18 cellular contexts compared by ENCODE assay signal in the genomic region with DNA sequence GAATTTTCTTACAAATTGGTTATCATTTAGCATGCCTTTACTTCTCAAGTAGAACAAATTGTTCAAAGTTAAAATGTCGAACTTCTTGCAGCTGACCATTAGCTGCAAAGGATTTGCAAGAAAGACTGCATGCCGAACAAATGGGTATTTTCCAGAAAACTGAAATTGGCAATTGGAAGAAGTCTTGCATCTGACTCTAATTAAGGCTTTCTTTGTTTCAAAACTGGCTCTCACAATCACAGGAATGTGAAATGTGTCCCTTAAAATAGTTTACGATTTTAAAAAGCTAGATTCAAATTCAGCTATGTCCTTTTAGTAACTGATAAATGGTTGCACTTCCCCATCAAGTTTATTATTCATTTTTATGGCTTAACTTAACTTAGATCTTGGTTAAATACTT.
"Had no signal": no experiment of that assay in that cellular context is flagged by ENCODE, and none has a peak within 500 bp of the region (broad histone marks: within the 10 kb centered on the region; RNA-seq: fewer than 3 reads in every experiment).

No MANE protein-coding gene starts in this region.

- H3K4me3 Mint-ChIP-seq: activated B cell treated with CpG ODN at 0.5 μM for 24 hours; activated CD4-positive, alpha-beta memory T cell treated with anti-CD3 and anti-CD28 coated beads for 36 hours; activated naive CD8-positive, alpha-beta T cell; natural killer cell; stimulated activated naive CD8-positive, alpha-beta T cell treated with anti-CD3 and anti-CD28 coated beads, Interleukin-15, amount 100 ng/mL, for 72 hours; type B pancreatic cell had no signal

- H3K36me3 Mint-ChIP-seq: activated CD4-positive, alpha-beta memory T cell treated with anti-CD3 and anti-CD28 coated beads for 36 hours; activated naive CD8-positive, alpha-beta T cell; natural killer cell; type B pancreatic cell had no signal

- H3K27me3 Mint-ChIP-seq: activated B cell treated with CpG ODN at 0.5 μM for 24 hours; activated CD4-positive, alpha-beta memory T cell treated with anti-CD3 and anti-CD28 coated beads for 36 hours; stimulated activated naive CD8-positive, alpha-beta T cell treated with anti-CD3 and anti-CD28 coated beads, Interleukin-15, amount 100 ng/mL, for 72 hours; type B pancreatic cell had no signal

- H3K4me1 ChIP-seq: lower lobe of right lung, pancreas, right lobe of liver had no signal

- H3K9me3 Mint-ChIP-seq: activated B cell treated with CpG ODN at 0.5 μM for 24 hours; activated CD4-positive, alpha-beta memory T cell treated with anti-CD3 and anti-CD28 coated beads for 36 hours; stimulated activated naive CD8-positive, alpha-beta T cell treated with anti-CD3 and anti-CD28 coated beads, Interleukin-15, amount 100 ng/mL, for 72 hours; type B pancreatic cell had no signal

- H3K4me1 Mint-ChIP-seq: activated B cell treated with CpG ODN at 0.5 μM for 24 hours; natural killer cell; stimulated activated naive CD8-positive, alpha-beta T cell treated with anti-CD3 and anti-CD28 coated beads, Interleukin-15, amount 100 ng/mL, for 72 hours had no signal

- H3K9me3 ChIP-seq: lower lobe of right lung, pancreas, right lobe of liver had no signal

- ATAC-seq: lower lobe of right lung; natural killer cell; pancreas; right lobe of liver; stimulated activated naive CD8-positive, alpha-beta T cell treated with anti-CD3 and anti-CD28 coated beads, Interleukin-15, amount 100 ng/mL, for 72 hours had no signal

- H3K27ac ChIP-seq: dorsolateral prefrontal cortex, lower lobe of right lung, pancreas, right lobe of liver had no signal

- DNase-seq: activated B cell treated with CpG ODN at 0.5 μM for 24 hours; activated CD4-positive, alpha-beta memory T cell treated with anti-CD3 and anti-CD28 coated beads for 36 hours; activated CD4-positive, alpha-beta T cell treated with anti-CD3 and anti-CD28 coated beads for 4 hours; activated T-cell treated with anti-CD3 and anti-CD28 coated beads for 4 hours; amniotic stem cell; dorsolateral prefrontal cortex; head of caudate nucleus; lower lobe of right lung; natural killer cell; pancreas; right lobe of liver; small intestine; stimulated activated CD4-positive, alpha-beta T cell treated with anti-CD3 and anti-CD28 coated beads, Interleukin-15, amount 100 ng/mL, for 24 hours; stimulated activated CD4-positive, alpha-beta T cell treated with anti-CD3 and anti-CD28 coated beads, Interleukin-2, amount 100 ng/mL, for 48 hours; stimulated activated naive CD8-positive, alpha-beta T cell treated with anti-CD3 and anti-CD28 coated beads, Interleukin-15, amount 100 ng/mL, for 72 hours; T-helper 9 cell had no signal

- H3K27ac Mint-ChIP-seq: activated B cell treated with CpG ODN at 0.5 μM for 24 hours; activated CD4-positive, alpha-beta memory T cell treated with anti-CD3 and anti-CD28 coated beads for 36 hours; activated naive CD8-positive, alpha-beta T cell; natural killer cell; stimulated activated naive CD8-positive, alpha-beta T cell treated with anti-CD3 and anti-CD28 coated beads, Interleukin-15, amount 100 ng/mL, for 72 hours; type B pancreatic cell had no signal

- H3K27me3 ChIP-seq: dorsolateral prefrontal cortex, pancreas, right lobe of liver had no signal

- H3K4me3 ChIP-seq: dorsolateral prefrontal cortex, lower lobe of right lung, pancreas, right lobe of liver had no signal

- H3K36me3 ChIP-seq: lower lobe of right lung, pancreas, right lobe of liver had no signal
